In genomic region chr17:4708436-4708835, GRCh38 we compare ENCODE assay signal across 7 cellular contexts. TPM values are rescaled to one million over a fixed set of nuclear protein-coding genes. Genes with fewer than 3 reads are reported as not detected.
DNase-seq lines count a peak whose midpoint lies in the region; ATAC-seq and TF ChIP-seq lines count a peak whose summit lies in the region.
"Had no signal": no experiment of that assay in that cellular context is flagged by ENCODE, and none has a peak within 500 bp of the region (broad histone marks: within the 10 kb centered on the region; RNA-seq: fewer than 3 reads in every experiment).

No MANE protein-coding gene starts in this region.

- intact Hi-C loops in left ventricle myocardium inferior (cut with micrococcal nuclease) = no loop called here

- no peak overlapping the region for H2BK15ac ChIP-seq in H9 (ENCODE audit: low read depth, low read length)

- H3K36me3 Mint-ChIP-seq in H9 (ENCODE audit: insufficient read depth in 1 of 3, low read depth in 3 of 3) (peaks cover 0 to 9% (median 9%) of the 10 kb centered on the region in 3 experiments; a peak in 4 of 7 replicates), T-helper 17 cell (ENCODE audit: low read depth) (peaks cover 2% of the 10 kb centered on the region), mesothelial cell of epicardium (no peaks in the 10 kb centered on the region)

- H3K27ac Mint-ChIP-seq in H9 (no peak overlapping the region), T-helper 17 cell (peak overlapping the region; percentile 45), mesothelial cell of epicardium (no peak overlapping the region)

- no peak overlapping the region for H4K5ac ChIP-seq in H9 (ENCODE audit: insufficient read length, low read depth, low read length)

- no peak overlapping the region for H3K9ac ChIP-seq in H9 (ENCODE audit: extremely low read depth, insufficient read length, low read length)

- WGBS in H9 (ENCODE audit: extremely low coverage, insufficient read length, low lambda C conversion rate) = no CpG with 5 or more reads among the region's 8 CpGs

- H3K79me1 ChIP-seq in H9 (ENCODE audit: insufficient read depth, low read depth, low read length, poor library complexity, severe bottlenecking) = no peaks in the 10 kb centered on the region

- H3K18ac ChIP-seq in H9 (ENCODE audit: insufficient read length, low read depth, low read length) = no peak overlapping the region

- peaks cover 0 to 4% of the 10 kb centered on the region in 2 experiments; a peak in 3 of 5 replicates for H3K9me3 Mint-ChIP-seq in H9
- H3K9me3 Mint-ChIP-seq in mesothelial cell of epicardium = no peaks in the 10 kb centered on the region
- H3K9me3 Mint-ChIP-seq: activated naive CD4-positive, alpha-beta T cell treated with anti-CD3 and anti-CD28 coated beads, Interleukin-2, amount 50 U/mL, for 72 hours had no signal

- H3K4me2 ChIP-seq in H9 (ENCODE audit: insufficient read depth, insufficient read length, low read length) = no peak overlapping the region

- no peak overlapping the region for H3K23ac ChIP-seq in H9 (ENCODE audit: insufficient read length, low read depth, low read length)

- H3K14ac ChIP-seq in H9 (ENCODE audit: insufficient read depth, low read length) = no peak overlapping the region

- no peak overlapping the region for H2BK5ac ChIP-seq in H9 (ENCODE audit: insufficient read length, low read length)

- H3K79me2 ChIP-seq in H9 (ENCODE audit: insufficient read depth, low read length) = peaks cover 2% of the 10 kb centered on the region; the same call in 1 of the 2 replicates

- H3K27me3 ChIP-seq in H9 (ENCODE audit: insufficient read depth, low read length) = no peaks in the 10 kb centered on the region
- H3K27me3 ChIP-seq in left ventricle myocardium inferior (ENCODE audit: low read depth) = no peaks in the 10 kb centered on the region

- no peak overlapping the region for H4K8ac ChIP-seq in H9 (replicated peaks; ENCODE audit: insufficient read length, low read depth, low read length)

- no peak overlapping the region for H3K27ac ChIP-seq in H9 (ENCODE audit: insufficient read length, low read depth, low read length)
- no peak overlapping the region for H3K27ac ChIP-seq in left ventricle myocardium inferior (replicated peaks)

- TF ChIP-seq CTCF in H9 (conservative IDR thresholded peaks at IDR 0.05) (no peak), mesothelial cell of epicardium (IDR thresholded peaks at IDR 0.05; ENCODE audit: unreplicated experiment) (no peak), left ventricle myocardium inferior (IDR thresholded peaks at IDR 0.05; ENCODE audit: borderline replicate concordance) (no peak)

- H3K4me1 ChIP-seq in H9 (ENCODE audit: insufficient read depth, low read length) = no peaks in the 10 kb centered on the region; the same call in 1 of the 2 replicates
- peaks cover 39% of the 10 kb centered on the region for H3K4me1 ChIP-seq in left ventricle myocardium inferior

- no peak overlapping the region for H2AFZ ChIP-seq in H9 (ENCODE audit: low read length)

- H4K20me1 ChIP-seq in H9 (ENCODE audit: control insufficient read depth, insufficient read depth, insufficient read length) = no peaks in the 10 kb centered on the region

- peaks cover 33 to 43% of the 10 kb centered on the region in 2 experiments for H3K4me1 Mint-ChIP-seq in H9
- peaks cover 26% of the 10 kb centered on the region for H3K4me1 Mint-ChIP-seq in T-helper 17 cell
- H3K4me1 Mint-ChIP-seq in mesothelial cell of epicardium = peaks cover 17% of the 10 kb centered on the region

- peaks cover 16% of the 10 kb centered on the region for H3K23me2 ChIP-seq in H9 (ENCODE audit: insufficient read length, low read depth, low read length, poor library complexity, severe bottlenecking)

- H3K4me3 ChIP-seq in left ventricle myocardium inferior = no peak overlapping the region

- no peak overlapping the region for H2BK12ac ChIP-seq in H9 (ENCODE audit: insufficient read length, low read depth, low read length)

- DNase-seq in H9 (peak; percentile 74), T-helper 17 cell (peak in 2 of 3 donors; percentile 31 to 32), mesothelial cell of epicardium (ENCODE audit: low spot score in 2 of 2, unreplicated experiment in 2 of 2) (no peak), NCI-H2196 (lab: John Stamatoyannopoulos, UW; ENCODE audit: unreplicated experiment) (no peak), left ventricle myocardium inferior (no peak), SKM-1 treated with dmso at 0.1 percent for 144 hours (lab: John Stamatoyannopoulos, UW; ENCODE audit: unreplicated experiment) (no peak)

- H4K91ac ChIP-seq in H9 (ENCODE audit: insufficient read length, low read depth, low read length) = no peak overlapping the region

- H2AK5ac ChIP-seq in H9 (ENCODE audit: insufficient read length, low read length) = no peak overlapping the region

- H3K4me3 Mint-ChIP-seq in H9 = peak overlapping the region in 1 of 2 experiments; percentile 31; a peak in 2 of 5 replicates
- peak overlapping the region; percentile 67 for H3K4me3 Mint-ChIP-seq in T-helper 17 cell
- H3K4me3 Mint-ChIP-seq in mesothelial cell of epicardium = peak overlapping the region; percentile 44

- no peak overlapping the region for H3T11ph ChIP-seq in H9 (ENCODE audit: low read length)

- H3K56ac ChIP-seq in H9 (ENCODE audit: insufficient read length, low read depth, low read length) = no peak overlapping the region

- no peak for ATAC-seq in T-helper 17 cell
- ATAC-seq: activated naive CD4-positive, alpha-beta T cell treated with anti-CD3 and anti-CD28 coated beads, Interleukin-2, amount 50 U/mL, for 72 hours had no signal

- H2BK120ac ChIP-seq in H9 (ENCODE audit: low read depth, low read length, poor library complexity, severe bottlenecking) = no peak overlapping the region

- H3K27me3 Mint-ChIP-seq in H9 (ENCODE audit: low read depth) (peaks cover 6% of the 10 kb centered on the region), T-helper 17 cell (no peaks in the 10 kb centered on the region), mesothelial cell of epicardium (ENCODE audit: low read depth) (no peaks in the 10 kb centered on the region)

- H3K9me3 ChIP-seq in H9 (ENCODE audit: control insufficient read depth, low read depth, low read length) = no peaks in the 10 kb centered on the region
- H3K9me3 ChIP-seq in T-helper 17 cell (ENCODE audit: control insufficient read depth, low read length, poor library complexity, severe bottlenecking) = no peaks in the 10 kb centered on the region
- H3K9me3 ChIP-seq in left ventricle myocardium inferior (replicated peaks) = no peaks in the 10 kb centered on the region

- H3K4ac ChIP-seq in H9 (ENCODE audit: low read depth, low read length) = no peak overlapping the region

- no peak overlapping the region for H2BK20ac ChIP-seq in H9 (ENCODE audit: low read depth, low read length, poor library complexity, severe bottlenecking)

- H3K36me3 ChIP-seq in left ventricle myocardium inferior = no peaks in the 10 kb centered on the region

RNA-seq across cellular contexts. Expression of gene ARRB2, which starts 2.0 kb away (rescaled TPM):
- total RNA-seq in H9 (2021) (75.3 and 81.1 TPM in 2 replicates), T-helper 17 cell (100 to 1,000 TPM; 220 to 255 TPM), mesothelial cell of epicardium (34.9 to 39.7 TPM (median 38.7 TPM) in 3 replicates), left ventricle myocardium inferior (28.1 TPM)

RNA-seq across cellular contexts. Expression of gene PELP1, which starts 4.5 kb away (rescaled TPM):
- 148 and 154 TPM in 2 replicates for total RNA-seq in H9 (2021)
- total RNA-seq in T-helper 17 cell = 10 to 100 TPM; 38.0 to 44.9 TPM
- 95.2 to 101 TPM (median 99.5 TPM) in 3 replicates for total RNA-seq in mesothelial cell of epicardium
- 37.1 TPM for total RNA-seq in left ventricle myocardium inferior

RNA-seq across cellular contexts. Expression of gene MED11, which starts 22.8 kb away (rescaled TPM):
- total RNA-seq in H9 (2021) (17.5 and 19.5 TPM in 2 replicates), T-helper 17 cell (1 to 10 TPM; 5.9 to 9.3 TPM), mesothelial cell of epicardium (11.8 to 15.8 TPM (median 15.5 TPM) in 3 replicates), left ventricle myocardium inferior (18.0 TPM)

RNA-seq across cellular contexts. Expression of gene ZMYND15, which starts 31.2 kb away (rescaled TPM):
- 0.42 and 0.44 TPM in 2 replicates for total RNA-seq in H9 (2021)
- total RNA-seq in T-helper 17 cell = 1 to 10 TPM; 1.0 to 1.6 TPM
- total RNA-seq in mesothelial cell of epicardium = 0.78 to 0.93 TPM (median 0.81 TPM) in 3 replicates
- total RNA-seq in left ventricle myocardium inferior = 0.08 TPM

RNA-seq across cellular contexts. Expression of gene CXCL16, which starts 31.3 kb away (rescaled TPM):
- total RNA-seq in H9 (2021) (4.2 and 4.5 TPM in 2 replicates), T-helper 17 cell (10 to 100 TPM; 10.3 to 15.3 TPM), mesothelial cell of epicardium (7.6 to 8.8 TPM (median 8.1 TPM) in 3 replicates), left ventricle myocardium inferior (3.1 TPM)

Comparison
In these comparisons a context has a peak if more than half of its experiments do, and no peak if none do; other contexts are left out.
1. DNase-seq: peak in H9 (single experiment) and T-helper 17 cell (2 of 3); none in mesothelial cell of epicardium (0 of 2), NCI-H2196 (single experiment), left ventricle myocardium inferior (single experiment) and SKM-1 treated with dmso at 0.1 percent for 144 hours (single experiment).